ENCODE assay signal across 8 cellular contexts in the genomic region with DNA sequence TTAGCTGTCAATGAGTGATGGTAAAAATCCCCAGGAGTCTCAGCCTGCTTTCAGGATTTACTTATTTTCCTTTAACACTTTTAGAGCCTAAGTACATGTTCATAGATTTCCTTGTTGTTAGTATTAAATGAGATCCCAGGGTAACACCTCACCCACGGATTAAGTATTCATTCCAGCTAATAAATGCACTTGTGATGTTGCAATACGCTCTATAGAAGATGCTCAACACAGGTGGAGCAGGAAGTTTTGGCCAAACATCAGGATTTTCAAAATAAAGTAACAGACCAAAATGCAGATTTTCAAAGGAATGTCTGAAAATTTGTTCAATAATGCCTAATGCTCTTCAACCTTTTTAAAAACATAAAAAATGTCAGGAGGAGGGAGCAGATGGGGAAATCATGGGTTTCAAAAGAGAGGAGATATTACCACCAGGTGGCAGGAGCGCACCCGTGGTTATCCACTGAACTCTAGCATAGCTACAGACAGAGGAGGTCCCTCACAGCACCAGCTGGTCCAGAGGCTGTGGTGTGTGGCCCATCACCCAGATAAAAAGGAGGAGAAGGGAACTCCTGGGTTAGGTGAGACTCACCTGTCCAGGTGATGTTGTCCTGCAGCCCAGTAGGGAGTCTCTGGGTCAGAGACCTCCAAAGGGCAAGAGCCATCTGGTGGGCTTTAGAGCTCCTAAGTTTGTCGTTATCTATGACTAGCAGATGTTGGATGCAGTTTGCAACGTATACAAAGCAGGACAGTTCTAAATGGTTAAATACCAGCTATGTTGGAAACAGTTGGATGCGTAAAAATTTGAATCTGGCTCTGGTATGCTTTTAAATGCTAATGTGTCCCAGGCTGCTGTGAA.
DNase-seq lines count a peak whose midpoint lies in the region; ATAC-seq and TF ChIP-seq lines count a peak whose summit lies in the region.

No MANE protein-coding gene starts in this region.

- H3K4me3 Mint-ChIP-seq in Calu3 (ENCODE audit: low read depth, unreplicated experiment): no peak overlapping the region
- no peak overlapping the region for H3K4me3 Mint-ChIP-seq in activated naive CD8-positive, alpha-beta T cell treated with anti-CD3 and anti-CD28 coated beads, Interleukin-2, amount 50 U/mL, for 24 hours

- H3K9me3 ChIP-seq in RWPE2 (ENCODE audit: severe bottlenecking): no peaks in the 10 kb centered on the region
- no peaks in the 10 kb centered on the region for H3K9me3 ChIP-seq in right atrium auricular region
- H3K9me3 ChIP-seq in gastrocnemius medialis: no peaks in the 10 kb centered on the region

- H3K9me3 Mint-ChIP-seq in Calu3 (ENCODE audit: low read depth, unreplicated experiment): peaks cover 5% of the 10 kb centered on the region
- no peaks in the 10 kb centered on the region for H3K9me3 Mint-ChIP-seq in activated naive CD8-positive, alpha-beta T cell treated with anti-CD3 and anti-CD28 coated beads, Interleukin-2, amount 50 U/mL, for 24 hours

- DNase-seq in Calu3 (peak; percentile 64), RWPE2 (ENCODE audit: low spot score) (no peak), right atrium auricular region (ENCODE audit: low spot score) (no peak), gastrocnemius medialis (peak in 1 of 2 donors; percentile 18), HuH-7.5 (ENCODE audit: low spot score) (no peak)
- peak; percentile 44 for DNase-seq in activated naive CD8-positive, alpha-beta T cell treated with anti-CD3 and anti-CD28 coated beads, Interleukin-2, amount 50 U/mL, for 24 hours

- H3K27me3 Mint-ChIP-seq in Calu3 (ENCODE audit: unreplicated experiment): no peaks in the 10 kb centered on the region
- peaks cover 10% of the 10 kb centered on the region for H3K27me3 Mint-ChIP-seq in activated naive CD8-positive, alpha-beta T cell treated with anti-CD3 and anti-CD28 coated beads, Interleukin-2, amount 50 U/mL, for 24 hours

- no peak for TF ChIP-seq POLR2A in gastrocnemius medialis (IDR thresholded peaks at IDR 0.05)

- H3K27me3 ChIP-seq in RWPE2 (ENCODE audit: insufficient read depth, poor library complexity, severe bottlenecking) (no peaks in the 10 kb centered on the region), right atrium auricular region (no peaks in the 10 kb centered on the region), gastrocnemius medialis (no peaks in the 10 kb centered on the region)

- H3K4me1 ChIP-seq in RWPE2 (ENCODE audit: insufficient read depth, poor library complexity, severe bottlenecking) (peaks cover 18% of the 10 kb centered on the region), right atrium auricular region (no peaks in the 10 kb centered on the region), gastrocnemius medialis (no peaks in the 10 kb centered on the region)

- no peaks in the 10 kb centered on the region for H3K36me3 ChIP-seq in RWPE2 (ENCODE audit: low read depth)
- H3K36me3 ChIP-seq in right atrium auricular region: no peaks in the 10 kb centered on the region
- H3K36me3 ChIP-seq in gastrocnemius medialis: no peaks in the 10 kb centered on the region

- no peaks in the 10 kb centered on the region for H3K36me3 Mint-ChIP-seq in Calu3 (ENCODE audit: insufficient read depth, unreplicated experiment)
- no peaks in the 10 kb centered on the region for H3K36me3 Mint-ChIP-seq in activated naive CD8-positive, alpha-beta T cell treated with anti-CD3 and anti-CD28 coated beads, Interleukin-2, amount 50 U/mL, for 24 hours (ENCODE audit: low read depth)

- CTCF ChIA-PET in Calu3 (lab: Charles Lee): interaction anchor here (0.8 to 1.8 kb wide), 4 partner anchors 247 to 569 kb away, joined by 3 to 11 read pairs (median 6); no protein-coding TSS in a partner anchor

- no peak overlapping the region for H3K27ac ChIP-seq in RWPE2 (ENCODE audit: poor library complexity, severe bottlenecking)
- H3K27ac ChIP-seq in right atrium auricular region: no peak overlapping the region
- no peak overlapping the region for H3K27ac ChIP-seq in gastrocnemius medialis

- H3K4me3 ChIP-seq in RWPE2 (ENCODE audit: severe bottlenecking) (no peak overlapping the region), right atrium auricular region (no peak overlapping the region), gastrocnemius medialis (no peak overlapping the region)

- no peak overlapping the region for H3K27ac Mint-ChIP-seq in Calu3 (ENCODE audit: unreplicated experiment)
- no peak overlapping the region for H3K27ac Mint-ChIP-seq in activated naive CD8-positive, alpha-beta T cell treated with anti-CD3 and anti-CD28 coated beads, Interleukin-2, amount 50 U/mL, for 24 hours

- BruUV-seq in Calu3 (replicated peaks; lab: Mats Ljungman, UMichigan): no TSS peak

- TF ChIP-seq CTCF in Calu3 (IDR thresholded peaks at IDR 0.05; ENCODE audit: unreplicated experiment) (peak; percentile 53), RWPE2 (IDR thresholded peaks at IDR 0.05; ENCODE audit: poor library complexity, severe bottlenecking) (peak; percentile 89), right atrium auricular region (IDR thresholded peaks at IDR 0.05) (peak; percentile 33 to 82), gastrocnemius medialis (IDR thresholded peaks at IDR 0.05 in 4 of 5, conservative IDR thresholded peaks at IDR 0.05 in 1 of 5) (peak; percentile 3 to 57 (median 44))

- intact Hi-C loops in Calu3 (cut with micrococcal nuclease; ENCODE audit: unreplicated experiment): loop anchor here (1.0 to 5.0 kb wide), 3 partner anchors 273 to 584 kb away; no protein-coding TSS in a partner anchor
- intact Hi-C loops in gastrocnemius medialis (cut with DNase I; ENCODE audit: low total_unique reads): loop anchor here (1.0 to 5.0 kb wide), 2 partner anchors 184 to 273 kb away; no protein-coding TSS in a partner anchor

- in situ Hi-C loops in gastrocnemius medialis (cut with MboI; ENCODE audit: low sequenced_read_pairs in 4 of 4): loop anchor here in 3 of 4 donors (10.0 to 25.0 kb wide), 3 partner anchors 179 to 279 kb away; no protein-coding TSS in a partner anchor

- H3K4me1 Mint-ChIP-seq in Calu3 (ENCODE audit: low read depth, unreplicated experiment): no peaks in the 10 kb centered on the region
- no peaks in the 10 kb centered on the region for H3K4me1 Mint-ChIP-seq in activated naive CD8-positive, alpha-beta T cell treated with anti-CD3 and anti-CD28 coated beads, Interleukin-2, amount 50 U/mL, for 24 hours

- ATAC-seq in GM19395 (IDR thresholded peaks at IDR 0.05; ENCODE audit: unreplicated experiment) (peak; percentile 94), HG03575 (IDR thresholded peaks at IDR 0.05; ENCODE audit: extremely low read depth, insufficient number of reproducible peaks, low FRiP score, unreplicated experiment) (peak; percentile 86), RWPE2 (ENCODE audit: low read depth) (peak; percentile 70), gastrocnemius medialis (no peak)
- no peak for ATAC-seq in activated naive CD8-positive, alpha-beta T cell treated with anti-CD3 and anti-CD28 coated beads, Interleukin-2, amount 50 U/mL, for 24 hours

Comparison
In these comparisons a context has a peak if more than half of its experiments do, and no peak if none do; other contexts are left out.
1. DNase-seq: peak in Calu3 (single experiment) and activated naive CD8-positive, alpha-beta T cell treated with anti-CD3 and anti-CD28 coated beads, Interleukin-2, amount 50 U/mL, for 24 hours (single experiment); none in RWPE2 (single experiment), right atrium auricular region (single experiment) and HuH-7.5 (single experiment).
2. ATAC-seq: peak in GM19395 (single experiment), HG03575 (single experiment) and RWPE2 (single experiment); none in activated naive CD8-positive, alpha-beta T cell treated with anti-CD3 and anti-CD28 coated beads, Interleukin-2, amount 50 U/mL, for 24 hours (single experiment) and gastrocnemius medialis (0 of 2).
3. Peak in every context shown above with its lines, with median percentiles within 50 percentile points of each other: CTCF ChIP-seq.